ENCODE assay signal across 10 cellular contexts in the genomic region with DNA sequence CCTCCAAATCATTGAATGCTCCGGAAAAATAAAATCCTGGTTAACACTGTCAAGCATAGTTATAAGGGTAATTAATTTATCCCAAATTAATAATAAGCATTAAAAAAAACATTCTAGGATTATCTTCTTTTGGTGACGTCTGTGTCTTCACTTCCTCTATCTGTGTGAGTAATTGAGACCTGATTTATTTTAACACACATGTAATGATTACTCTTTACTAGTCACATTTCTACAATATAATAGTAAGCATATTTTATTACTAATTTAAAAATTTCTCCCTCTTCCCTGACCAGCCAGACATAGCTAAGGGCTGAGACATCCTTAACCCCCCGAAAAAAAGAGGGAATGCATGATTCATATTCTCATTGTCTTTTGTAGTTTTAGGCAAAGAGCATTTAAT. TPM values are rescaled to one million over a fixed set of nuclear protein-coding genes. Genes with fewer than 3 reads are reported as not detected.
A peak's percentile ranks its signal among the peaks of the same experiment; 100 is the strongest.
DNase-seq lines count a peak whose midpoint lies in the region; ATAC-seq, FAIRE-seq and TF ChIP-seq lines count a peak whose summit lies in the region.
"Had no signal": no experiment of that assay in that cellular context is flagged by ENCODE, and none has a peak within 500 bp of the region (broad histone marks: within the 10 kb centered on the region; RNA-seq: fewer than 3 reads in every experiment).

No MANE protein-coding gene starts in this region.

- POLR2A ChIA-PET in A673 (lab: Charles Lee; ENCODE audit: low non-redundant PET), result interaction anchor here (0.5 kb wide), 1 partner anchor 20 kb away, joined by 3 read pairs; no protein-coding TSS in a partner anchor
- POLR2A ChIA-PET in activated CD8-positive, alpha-beta T cell treated with anti-CD3 and anti-CD28 coated beads, Interleukin-2, amount 10 ng/mL, durations not matched to agents 7 days and 5 days (lab: Charles Lee), result no interaction called here

- no peak overlapping the region for H3K27ac ChIP-seq in A673 (ENCODE audit: low read depth, low read length, poor library complexity, severe bottlenecking)
- no peak overlapping the region for H3K27ac ChIP-seq in keratinocyte (ENCODE audit: control insufficient read depth, insufficient read depth, low read length)

- H3K36me3 ChIP-seq in A673 (ENCODE audit: insufficient read depth, low read length, poor library complexity, severe bottlenecking), result no peaks in the 10 kb centered on the region
- no peaks in the 10 kb centered on the region for H3K36me3 ChIP-seq in keratinocyte (ENCODE audit: control insufficient read depth in 2 of 2, extremely low read depth in 1 of 2, insufficient read depth in 2 of 2, low read length in 2 of 2)

- BruUV-seq in A673 (replicated peaks; lab: Mats Ljungman, UMichigan), result no TSS peak

- H3K9ac ChIP-seq in keratinocyte (ENCODE audit: control insufficient read depth, extremely low read depth, insufficient read depth, low read length), result peak overlapping the region; percentile 88

- peaks cover 25% of the 10 kb centered on the region for H3K36me3 Mint-ChIP-seq in activated CD8-positive, alpha-beta T cell treated with anti-CD3 and anti-CD28 coated beads, Interleukin-2, amount 10 ng/mL, durations not matched to agents 7 days and 5 days (ENCODE audit: low read depth)

- H3K9me3 Mint-ChIP-seq in activated CD8-positive, alpha-beta T cell treated with anti-CD3 and anti-CD28 coated beads, Interleukin-2, amount 10 ng/mL, durations not matched to agents 7 days and 5 days (ENCODE audit: insufficient read depth), result peaks cover 15% of the 10 kb centered on the region

- no peaks in the 10 kb centered on the region for H3K27me3 Mint-ChIP-seq in activated CD8-positive, alpha-beta T cell treated with anti-CD3 and anti-CD28 coated beads, Interleukin-2, amount 10 ng/mL, durations not matched to agents 7 days and 5 days (ENCODE audit: low read depth)

- peak overlapping the region; percentile 92 for H3K4me2 ChIP-seq in keratinocyte (ENCODE audit: control insufficient read depth, extremely low read depth, insufficient read depth, low read depth, low read length)

- peaks cover 46% of the 10 kb centered on the region for H3K79me2 ChIP-seq in keratinocyte (ENCODE audit: control insufficient read depth, insufficient read depth, low read length)

- dilution Hi-C loops in keratinocyte (cut with MboI; ENCODE audit: extremely low pct_ligation_motif_present, low sequenced_read_pairs), result no loop called here

- no peak for TF ChIP-seq POLR2A in GM12891 (IDR thresholded peaks at IDR 0.05; ENCODE audit: low read depth, low read length)

- no peak for ATAC-seq in activated CD8-positive, alpha-beta T cell treated with anti-CD3 and anti-CD28 coated beads, Interleukin-2, amount 10 ng/mL, durations not matched to agents 7 days and 5 days
- ATAC-seq in GM21529 (IDR thresholded peaks at IDR 0.05; ENCODE audit: unreplicated experiment) (no peak), HG02588 (IDR thresholded peaks at IDR 0.05; ENCODE audit: unreplicated experiment) (no peak), left colon (no peak)

- H3K4me1 Mint-ChIP-seq in activated CD8-positive, alpha-beta T cell treated with anti-CD3 and anti-CD28 coated beads, Interleukin-2, amount 10 ng/mL, durations not matched to agents 7 days and 5 days (ENCODE audit: low read depth), result peaks cover 44% of the 10 kb centered on the region

- peaks cover 38% of the 10 kb centered on the region for H3K4me1 ChIP-seq in A673 (ENCODE audit: insufficient read depth, low read length, poor library complexity, severe bottlenecking)
- H3K4me1 ChIP-seq in keratinocyte (ENCODE audit: control insufficient read depth, extremely low read depth, insufficient read depth, low read length), result peaks cover 18% of the 10 kb centered on the region

- peaks cover 6% of the 10 kb centered on the region for H3K9me3 ChIP-seq in A673 (ENCODE audit: low read depth, low read length, poor library complexity, severe bottlenecking)
- peaks cover 2% of the 10 kb centered on the region for H3K9me3 ChIP-seq in keratinocyte (ENCODE audit: control insufficient read depth, low read depth, low read length)

- H3K27ac Mint-ChIP-seq in activated CD8-positive, alpha-beta T cell treated with anti-CD3 and anti-CD28 coated beads, Interleukin-2, amount 10 ng/mL, durations not matched to agents 7 days and 5 days, result no peak overlapping the region

- TF ChIP-seq CTCF in A673 (conservative IDR thresholded peaks at IDR 0.05; ENCODE audit: low read depth, low read length), result no peak
- TF ChIP-seq CTCF in keratinocyte (optimal IDR thresholded peaks at IDR 0.05 in 1 of 3, IDR thresholded peaks at IDR 0.05 in 1 of 3, conservative IDR thresholded peaks at IDR 0.05 in 1 of 3; ENCODE audit: extremely low read depth in 1 of 3, insufficient read depth in 2 of 3, low read length in 3 of 3), result no peak

- no peaks in the 10 kb centered on the region for H4K20me1 ChIP-seq in keratinocyte (ENCODE audit: control insufficient read depth, extremely low read depth, insufficient read depth, low read length)

- H3K4me3 ChIP-seq in A673 (ENCODE audit: low read depth, low read length, poor library complexity, severe bottlenecking) (peak overlapping the region; percentile 73), keratinocyte (ENCODE audit: control insufficient read depth in 2 of 3, extremely low read depth in 1 of 3, insufficient read depth in 2 of 3, low read depth in 1 of 3, low read length in 3 of 3) (peak overlapping the region in 2 of 3 experiments; percentile 56 to 81)

- no peak overlapping the region for H2AFZ ChIP-seq in keratinocyte (ENCODE audit: control insufficient read depth, low read length)

- peak overlapping the region; percentile 56 for H3K4me3 Mint-ChIP-seq in activated CD8-positive, alpha-beta T cell treated with anti-CD3 and anti-CD28 coated beads, Interleukin-2, amount 10 ng/mL, durations not matched to agents 7 days and 5 days

- H3K9me1 ChIP-seq in keratinocyte (ENCODE audit: control insufficient read depth, extremely low read depth, insufficient read depth, low read length), result no peaks in the 10 kb centered on the region

- CTCF ChIA-PET in A673 (lab: Charles Lee), result no interaction called here
- CTCF ChIA-PET in activated CD8-positive, alpha-beta T cell treated with anti-CD3 and anti-CD28 coated beads, Interleukin-2, amount 10 ng/mL, durations not matched to agents 7 days and 5 days (lab: Charles Lee), result no interaction called here

- no peak for FAIRE-seq in GM12891 (lab: Jason Lieb, UNC)
- FAIRE-seq in keratinocyte (lab: Jason Lieb, UNC), result no peak

- DNase-seq in A673 (ENCODE audit: low spot score) (no peak), GM12891 (ENCODE audit: insufficient read length, low spot score) (no peak), keratinocyte (ENCODE audit: low read depth, low spot score) (no peak), left colon (no peak), GF-D8 (lab: John Stamatoyannopoulos, UW) (no peak)
- DNase-seq in activated CD8-positive, alpha-beta T cell treated with anti-CD3 and anti-CD28 coated beads, Interleukin-2, amount 10 ng/mL, durations not matched to agents 7 days and 5 days, result no peak
- DNase-seq: effector CD8-positive, alpha-beta T cell; NCI-H1930 had no signal

- no peaks in the 10 kb centered on the region for H3K27me3 ChIP-seq in A673 (replicated peaks; ENCODE audit: insufficient read depth, low read depth, low read length, poor library complexity)
- no peaks in the 10 kb centered on the region for H3K27me3 ChIP-seq in keratinocyte (ENCODE audit: control insufficient read depth, extremely low read depth, insufficient read depth, low read length)

- intact Hi-C loops in A673 (cut with micrococcal nuclease; ENCODE audit: unreplicated experiment) (loop anchor here (5.0 kb wide), 2 partner anchors 134 to 214 kb away; no protein-coding TSS in a partner anchor), left colon (cut with DNase I, micrococcal nuclease) (no loop called here)

TF ChIP-seq in GM12891, 5 proteins besides CTCF, POLR2A, EP300 and RAD21:
- TF ChIP-seq SPI1 (IDR thresholded peaks at IDR 0.05; ENCODE audit: low read depth, low read length), result peak; percentile 86
- TF ChIP-seq PAX5 (IDR thresholded peaks at IDR 0.05; ENCODE audit: insufficient read depth, low read length, severe bottlenecking), result no peak

RNA-seq across cellular contexts. Expression of a gene that starts 2.3 kb away (rescaled TPM):
- total RNA-seq in A673 (2021) (45.5 and 49.3 TPM in 2 replicates), left colon (10 to 100 TPM; 43.1 to 49.9 TPM)
- polyA plus RNA-seq in GM12891 (2012; ENCODE audit: low read depth, missing spikeins), result 12.8 TPM
- total RNA-seq in activated CD8-positive, alpha-beta T cell treated with anti-CD3 and anti-CD28 coated beads, Interleukin-2, amount 10 ng/mL, durations not matched to agents 7 days and 5 days, result 10 to 100 TPM; 25.5 to 25.7 TPM
- 21.2 to 28.4 TPM (median 21.7 TPM) in 3 replicates for polyA plus RNA-seq in keratinocyte
- 5.3 TPM for polyA plus RNA-seq in keratinocyte (2011; ENCODE audit: low read depth)
- 11.3 and 24.8 TPM in 2 replicates for polyA plus RNA-seq in keratinocyte (2011; cell fraction: cytosol; rRNA removed)
- polyA plus RNA-seq in keratinocyte (2011; cell fraction: nucleus; rRNA removed), result 27.6 and 33.8 TPM in 2 replicates
- 5.8 and 13.6 TPM in 2 replicates for polyA plus RNA-seq in keratinocyte (2012; ENCODE audit: low replicate concordance)
- polyA minus RNA-seq in keratinocyte, result 31.6 to 55.8 TPM (median 49.2 TPM) in 3 replicates
- polyA minus RNA-seq in keratinocyte (2011; cell fraction: cytosol; rRNA and poly(A)+ RNA removed), result 15.5 TPM
- polyA minus RNA-seq in keratinocyte (2011; cell fraction: nucleus; rRNA and poly(A)+ RNA removed), result 23.8 and 48.2 TPM in 2 replicates
